14 cellular contexts compared by ENCODE assay signal in genomic region chr10:87058171-87058570, GRCh38.
"Had no signal": no experiment of that assay in that cellular context is flagged by ENCODE, and none has a peak within 500 bp of the region (broad histone marks: within the 10 kb centered on the region; RNA-seq: fewer than 3 reads in every experiment).

No MANE protein-coding gene starts in this region.

- DNase-seq: activated CD4-positive, alpha-beta T cell treated with anti-CD3 and anti-CD28 coated beads for 48 hours; activated naive CD4-positive, alpha-beta T cell; central memory CD4-positive, alpha-beta T cell; foreskin keratinocyte; heart left ventricle; mesendoderm; right cardiac atrium; trophoblast cell had no signal

- H3K27ac ChIP-seq: ascending aorta, foreskin keratinocyte, heart left ventricle, parathyroid adenoma had no signal

- ATAC-seq: foreskin keratinocyte; heart left ventricle; left lobe of liver; right cardiac atrium; stimulated activated effector memory CD8-positive, alpha-beta T cell treated with anti-CD3 and anti-CD28 coated beads, Interleukin-12 subunit alpha, Interleukin-12 subunit beta, amount 100 ng/mL, for 72 hours; WTC11 had no signal

- H3K4me3 ChIP-seq: ascending aorta, heart left ventricle, smooth muscle cell had no signal
